Comparison of ENCODE assay signal across 8 cellular contexts in genomic region chr1:38858833-38859560, GRCh38. TPM values are rescaled to one million over a fixed set of nuclear protein-coding genes. Genes with fewer than 3 reads are reported as not detected.
DNase-seq lines count a peak whose midpoint lies in the region; ATAC-seq, FAIRE-seq and TF ChIP-seq lines count a peak whose summit lies in the region.

No MANE protein-coding gene starts in this region.

- H3K27me3 ChIP-seq in breast epithelium (no peaks in the 10 kb centered on the region), small intestine (ENCODE audit: control insufficient read depth in 2 of 2, insufficient read depth in 2 of 2, low read length in 2 of 2) (no peaks in the 10 kb centered on the region)

- 0 to 1% (median 0%) methylated on average over 32 to 51 of the region's 51 CpGs for WGBS in small intestine, 3 donors

- peak overlapping the region; percentile 80 to 93 (median 92) for H3K4me3 ChIP-seq in breast epithelium
- H3K4me3 ChIP-seq in small intestine (ENCODE audit: low read depth in 1 of 2, low read length in 2 of 2), result peak overlapping the region; percentile 63 to 99

- H3K9me3 ChIP-seq in breast epithelium, result no peaks in the 10 kb centered on the region
- H3K9me3 ChIP-seq in small intestine (ENCODE audit: control insufficient read depth, low read depth), result no peaks in the 10 kb centered on the region

- FAIRE-seq in small intestine (lab: Jason Lieb, UNC), result no peak

- no peak for TF ChIP-seq POLR2A in breast epithelium (IDR thresholded peaks at IDR 0.05)

- peak; percentile 58 for DNase-seq in DMS79 treated with DMSO at 0.1 percent for 48 hours (lab: John Stamatoyannopoulos, UW)
- DNase-seq in HuH-7.5 (ENCODE audit: low spot score), result peak; percentile 37
- peak; percentile 31 for DNase-seq in T1000 (lab: John Stamatoyannopoulos, UW)
- peak; percentile 58 to 60 for DNase-seq in breast epithelium (ENCODE audit: low spot score in 2 of 2)
- peak; percentile 25 for DNase-seq in inferior parietal cortex (ENCODE audit: extremely low spot score)
- DNase-seq in small intestine, result peak; percentile 83
- no peak for DNase-seq in SHP77 treated with DMSO at 0.1 percent for 48 hours (lab: John Stamatoyannopoulos, UW)

- intact Hi-C loops in breast epithelium (cut with DNase I; ENCODE audit: low total_unique reads), result no loop called here

- no peaks in the 10 kb centered on the region for H3K36me3 ChIP-seq in breast epithelium
- H3K36me3 ChIP-seq in small intestine (ENCODE audit: control insufficient read depth in 2 of 2, insufficient read depth in 2 of 2, low read length in 2 of 2), result peaks cover 0 to 11% of the 10 kb centered on the region in 2 donors

- H3K4me1 ChIP-seq in breast epithelium (peaks cover 0 to 6% of the 10 kb centered on the region in 2 donors), small intestine (ENCODE audit: control insufficient read depth in 2 of 2, insufficient read depth in 1 of 2, low read depth in 1 of 2, low read length in 1 of 2) (peaks cover 0 to 14% of the 10 kb centered on the region in 2 donors)

- ATAC-seq in GM21529 (IDR thresholded peaks at IDR 0.05; ENCODE audit: unreplicated experiment), result peak; percentile 29

- H3K27ac ChIP-seq in breast epithelium (peak overlapping the region; percentile 86 to 96), small intestine (ENCODE audit: low read depth in 1 of 2, low read length in 1 of 2) (peak overlapping the region; percentile 79 to 94)

- no peak for TF ChIP-seq CTCF in breast epithelium (IDR thresholded peaks at IDR 0.05)

RNA-seq across cellular contexts. Expression of gene RRAGC, which starts 0.6 kb away (rescaled TPM):
- 10 to 100 TPM; 19.2 to 34.9 (median 19.7) TPM for total RNA-seq in breast epithelium
- 10 to 100 TPM; 15.1 to 26.2 (median 25.4) TPM for polyA plus RNA-seq in small intestine

RNA-seq across cellular contexts. Expression of gene MYCBP, which starts 14.2 kb away (rescaled TPM):
- total RNA-seq in breast epithelium, result 10 to 100 TPM in 2 of 3 donors, 1 to 10 TPM in 1; 9.1 to 36.1 (median 15.1) TPM
- polyA plus RNA-seq in small intestine, result 10 to 100 TPM; 17.6 to 30.3 (median 27.5) TPM

RNA-seq across cellular contexts. Expression of gene GJA9, which starts 22.4 kb away (rescaled TPM):
- not detected for total RNA-seq in breast epithelium
- polyA plus RNA-seq in small intestine, result not detected
